8 cellular contexts compared by ENCODE assay signal in genomic region chr22:43956383-43956782, GRCh38. TPM values are rescaled to one million over a fixed set of nuclear protein-coding genes. Genes with fewer than 3 reads are reported as not detected.
DNase-seq lines count a peak whose midpoint lies in the region; ATAC-seq and TF ChIP-seq lines count a peak whose summit lies in the region.

No MANE protein-coding gene starts in this region.

- H3K27ac Mint-ChIP-seq in endodermal cell = no peak overlapping the region

- TF ChIP-seq CTCF in OCI-LY3 (IDR thresholded peaks at IDR 0.05; ENCODE audit: low read depth, low read length) (no peak), endodermal cell (conservative IDR thresholded peaks at IDR 0.05) (no peak), osteoblast (IDR thresholded peaks at IDR 0.05; ENCODE audit: extremely low read depth, low read depth, low read length) (no peak), mucosa of descending colon (IDR thresholded peaks at IDR 0.05) (no peak)

- peaks cover 72% of the 10 kb centered on the region for H3K79me2 ChIP-seq in OCI-LY3 (ENCODE audit: low read length)
- peaks cover 57% of the 10 kb centered on the region for H3K79me2 ChIP-seq in osteoblast (ENCODE audit: insufficient read depth, low read length)

- H3K27ac ChIP-seq in OCI-LY3 (ENCODE audit: low read length) (peak overlapping the region; percentile 64), endodermal cell (ENCODE audit: low read depth, low read length) (no peak overlapping the region), osteoblast (ENCODE audit: low read depth, low read length) (peak overlapping the region; percentile 89)

- H3K9me3 Mint-ChIP-seq in endodermal cell = no peaks in the 10 kb centered on the region

- H3K4me1 ChIP-seq in OCI-LY3 (ENCODE audit: low read length) (peaks cover 16% of the 10 kb centered on the region), endodermal cell (ENCODE audit: control insufficient read depth, insufficient read depth, low read length) (no peaks in the 10 kb centered on the region), osteoblast (ENCODE audit: insufficient read depth, low read length) (peaks cover 24% of the 10 kb centered on the region), mucosa of descending colon (ENCODE audit: low read depth) (peaks cover 19% of the 10 kb centered on the region)

- H3K4me2 ChIP-seq in OCI-LY3 (ENCODE audit: low read length) (peak overlapping the region; percentile 87), osteoblast (ENCODE audit: insufficient read depth, low read length) (peak overlapping the region; percentile 91)

- peak overlapping the region; percentile 83 for H3K4me3 Mint-ChIP-seq in endodermal cell

- no peaks in the 10 kb centered on the region for H3K9me3 ChIP-seq in OCI-LY3 (ENCODE audit: insufficient read depth, low read length)
- H3K9me3 ChIP-seq in endodermal cell (ENCODE audit: control insufficient read depth, low read length) = no peaks in the 10 kb centered on the region
- H3K9me3 ChIP-seq in osteoblast (ENCODE audit: low read depth, low read length) = no peaks in the 10 kb centered on the region
- H3K9me3 ChIP-seq in mucosa of descending colon = no peaks in the 10 kb centered on the region

- peaks cover 3% of the 10 kb centered on the region for H3K36me3 Mint-ChIP-seq in endodermal cell (ENCODE audit: low read depth)

- 89 to 90% methylated on average over 4 to 8 of the region's 8 CpGs for WGBS in endodermal cell (ENCODE audit: insufficient coverage in 1 of 2, insufficient read length in 1 of 2), 2 experiments

- H3K9ac ChIP-seq in OCI-LY3 (ENCODE audit: low read length) = peak overlapping the region; percentile 93
- peak overlapping the region; percentile 71 for H3K9ac ChIP-seq in endodermal cell (ENCODE audit: extremely low read depth, low read length, poor library complexity, severe bottlenecking)

- H3K36me3 ChIP-seq in OCI-LY3 (replicated peaks; ENCODE audit: low read depth, low read length) = no peaks in the 10 kb centered on the region
- H3K36me3 ChIP-seq in endodermal cell (ENCODE audit: control insufficient read depth, insufficient read depth, low read length) = peaks cover 4% of the 10 kb centered on the region
- no peaks in the 10 kb centered on the region for H3K36me3 ChIP-seq in osteoblast (ENCODE audit: insufficient read depth, low read length)
- no peaks in the 10 kb centered on the region for H3K36me3 ChIP-seq in mucosa of descending colon (ENCODE audit: low read depth)

- peaks cover 19% of the 10 kb centered on the region for H3K4me1 Mint-ChIP-seq in endodermal cell

- peak overlapping the region; percentile 91 for H3K4me3 ChIP-seq in OCI-LY3 (ENCODE audit: low read length)
- peak overlapping the region; percentile 97 for H3K4me3 ChIP-seq in endodermal cell (ENCODE audit: low read length)
- H3K4me3 ChIP-seq in osteoblast (ENCODE audit: insufficient read depth, low read length) = peak overlapping the region; percentile 97
- no peak overlapping the region for H3K4me3 ChIP-seq in mucosa of descending colon

- H4K20me1 ChIP-seq in OCI-LY3 (ENCODE audit: insufficient read depth, low read length) (no peaks in the 10 kb centered on the region), osteoblast (ENCODE audit: insufficient read depth, low read length) (peaks cover 19% of the 10 kb centered on the region)

- intact Hi-C loops in mucosa of descending colon (cut with DNase I, micrococcal nuclease) = no loop called here

- in situ Hi-C loops in Caki2 (cut with HindIII; ENCODE audit: low pct_unique_long_range_greater_than_20kb, low sequenced_read_pairs) = no loop called here

- ATAC-seq in mucosa of descending colon = no peak
- no peak for ATAC-seq in HG03095 (IDR thresholded peaks at IDR 0.05; ENCODE audit: unreplicated experiment)

- H3K27me3 ChIP-seq in OCI-LY3 (ENCODE audit: low read depth, low read length) = no peaks in the 10 kb centered on the region
- H3K27me3 ChIP-seq in endodermal cell (ENCODE audit: control insufficient read depth, insufficient read depth, low read length, poor library complexity, severe bottlenecking) = no peaks in the 10 kb centered on the region
- no peaks in the 10 kb centered on the region for H3K27me3 ChIP-seq in osteoblast (ENCODE audit: insufficient read depth, low read length)

- DNase-seq in Caki2 (ENCODE audit: low read depth) (peak; percentile 25), endodermal cell (no peak), osteoblast (ENCODE audit: insufficient read length, low spot score, missing footprints) (peak; percentile 56), Ammon's horn (ENCODE audit: low spot score) (no peak), mucosa of descending colon (no peak), kidney tubule cell (ENCODE audit: low spot score) (no peak)

- H3K27me3 Mint-ChIP-seq in endodermal cell (ENCODE audit: insufficient read depth) = no peaks in the 10 kb centered on the region

- peak overlapping the region; percentile 63; the same call in 1 of the 2 replicates for H2AFZ ChIP-seq in OCI-LY3 (ENCODE audit: low read depth, low read length)
- peak overlapping the region; percentile 97 for H2AFZ ChIP-seq in osteoblast (ENCODE audit: low read length)

RNA-seq across cellular contexts. Expression of gene SAMM50, which starts 1.1 kb away (rescaled TPM):
- 71.6 and 75.3 TPM in 2 replicates for total RNA-seq in Caki2 (2014; rRNA removed; shearing (Covaris generic); ENCODE audit: low replicate concordance)
- total RNA-seq in endodermal cell (10 to 100 TPM; 54.4 to 56.0 TPM), osteoblast (36.6 and 41.5 TPM in 2 replicates), mucosa of descending colon (10 to 100 TPM; 37.7 to 52.0 (median 48.0) TPM)
- polyA plus RNA-seq in endodermal cell (2013, experiment 1 of 2) = 47.6 TPM
- polyA plus RNA-seq in endodermal cell (2013, experiment 2 of 2) = 43.9 TPM

RNA-seq across cellular contexts. Expression of gene PNPLA3, which starts 32.8 kb away (rescaled TPM):
- total RNA-seq in Caki2 (2014; rRNA removed; shearing (Covaris generic); ENCODE audit: low replicate concordance) = 0.70 and 1.8 TPM in 2 replicates
- 10 to 100 TPM; 48.1 to 52.6 TPM for total RNA-seq in endodermal cell
- 30.0 TPM for polyA plus RNA-seq in endodermal cell (2013, experiment 1 of 2)
- polyA plus RNA-seq in endodermal cell (2013, experiment 2 of 2) = 34.4 TPM
- 8.3 and 14.1 TPM in 2 replicates for total RNA-seq in osteoblast
- total RNA-seq in mucosa of descending colon = under 1 TPM; 0.16 to 0.23 (median 0.22) TPM

Comparison
In these comparisons a context has a peak if more than half of its experiments do, and no peak if none do; other contexts are left out.
1. DNase-seq: peak in Caki2 (single experiment) and osteoblast (single experiment); none in endodermal cell (single experiment), Ammon's horn (single experiment), mucosa of descending colon (0 of 3) and kidney tubule cell (single experiment).